ENCODE assay signal across 30 cellular contexts in the genomic region with DNA sequence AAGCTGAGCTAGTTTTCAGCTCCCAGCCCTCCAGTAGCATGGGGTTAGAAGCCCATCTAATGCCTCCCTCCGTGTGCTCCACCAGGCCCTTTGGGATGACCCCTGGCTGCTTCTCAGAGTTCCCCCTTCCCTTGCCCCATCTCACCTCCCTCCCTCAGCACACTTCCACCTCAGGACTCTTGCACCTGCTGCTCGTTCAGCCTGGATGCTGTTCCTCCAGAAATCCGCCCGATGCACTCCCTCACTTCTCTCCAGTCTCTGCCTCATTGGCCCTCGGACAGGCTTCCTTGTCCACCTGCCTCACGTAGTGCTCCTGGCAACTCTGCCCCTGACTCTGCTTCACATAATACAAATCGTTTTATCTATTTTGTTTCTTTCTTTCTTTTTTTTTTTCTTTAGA. TPM values are rescaled to one million over a fixed set of nuclear protein-coding genes. Genes with fewer than 3 reads are reported as not detected.
A peak's percentile ranks its signal among the peaks of the same experiment; 100 is the strongest.
DNase-seq lines count a peak whose midpoint lies in the region; ATAC-seq lines count a peak whose summit lies in the region.
"Had no signal": no experiment of that assay in that cellular context is flagged by ENCODE, and none has a peak within 500 bp of the region (broad histone marks: within the 10 kb centered on the region; RNA-seq: fewer than 3 reads in every experiment).

No MANE protein-coding gene starts in this region.

- intact Hi-C loops in dendritic cell treated with granulocyte-macrophage colony-stimulating factor and Interleukin-4, amounts not matched to agents 40 ng/mL and 50 ng/mL, for 4 days (cut with micrococcal nuclease), result no loop called here
- intact Hi-C loops in aorta (cut with DNase I), result no loop called here

- WGBS in aorta, 2 donors, result 86 to 88% methylated on average over 7 of the region's 7 CpGs

- no peak for ATAC-seq in activated naive CD4-positive, alpha-beta T cell treated with anti-CD3 and anti-CD28 coated beads, Interleukin-2, amount 50 U/mL, for 72 hours
- no peak for ATAC-seq in aorta (ENCODE audit: low FRiP score)
- no peak for ATAC-seq in GM18867 (IDR thresholded peaks at IDR 0.05; ENCODE audit: unreplicated experiment)
- ATAC-seq: body of pancreas; naive thymus-derived CD4-positive, alpha-beta T cell had no signal

- peaks cover 0 to 19% of the 10 kb centered on the region in 2 donors for H3K36me3 Mint-ChIP-seq in activated naive CD4-positive, alpha-beta T cell treated with anti-CD3 and anti-CD28 coated beads, Interleukin-2, amount 50 U/mL, for 72 hours
- H3K36me3 Mint-ChIP-seq in activated CD4-positive, alpha-beta memory T cell treated with anti-CD3 and anti-CD28 coated beads, Interleukin-2, amount 10 ng/mL, durations not matched to agents 7 days and 5 days (ENCODE audit: low read depth), result peaks cover 24% of the 10 kb centered on the region
- peaks cover 98% of the 10 kb centered on the region for H3K36me3 Mint-ChIP-seq in dendritic cell treated with granulocyte-macrophage colony-stimulating factor and Interleukin-4, amounts not matched to agents 40 ng/mL and 50 ng/mL, for 4 days (ENCODE audit: low read depth)
- H3K36me3 Mint-ChIP-seq: mesothelial cell of epicardium had no signal

- no peak overlapping the region for H3K27ac ChIP-seq in aorta (ENCODE audit: low read depth in 1 of 2, low read length in 2 of 2)
- H3K27ac ChIP-seq: BLaER1, body of pancreas, dorsolateral prefrontal cortex, left ventricle myocardium inferior, Peyer's patch had no signal

- CTCF ChIA-PET in activated CD4-positive, alpha-beta memory T cell treated with anti-CD3 and anti-CD28 coated beads, Interleukin-2, amount 10 ng/mL, durations not matched to agents 7 days and 5 days (lab: Charles Lee), result interaction anchor here (3.7 to 19.8 kb wide), 4 partner anchors 12 to 176 kb away, joined by 22 to 786 read pairs (median 227); a partner anchor contains a TSS

- H3K27ac Mint-ChIP-seq in activated naive CD4-positive, alpha-beta T cell treated with anti-CD3 and anti-CD28 coated beads, Interleukin-2, amount 50 U/mL, for 72 hours, result peak overlapping the region; percentile 91 to 98
- peak overlapping the region; percentile 44 for H3K27ac Mint-ChIP-seq in activated CD4-positive, alpha-beta memory T cell treated with anti-CD3 and anti-CD28 coated beads, Interleukin-2, amount 10 ng/mL, durations not matched to agents 7 days and 5 days
- H3K27ac Mint-ChIP-seq in dendritic cell treated with granulocyte-macrophage colony-stimulating factor and Interleukin-4, amounts not matched to agents 40 ng/mL and 50 ng/mL, for 4 days, result peak overlapping the region; percentile 66
- H3K27ac Mint-ChIP-seq: mesothelial cell of epicardium had no signal

- POLR2A ChIA-PET in activated CD4-positive, alpha-beta memory T cell treated with anti-CD3 and anti-CD28 coated beads, Interleukin-2, amount 10 ng/mL, durations not matched to agents 7 days and 5 days (lab: Charles Lee), result interaction anchor here (4.4 to 18.6 kb wide), 2 partner anchors 17 to 144 kb away, joined by 86 to 557 read pairs; a partner anchor contains a TSS

- H3K36me3 ChIP-seq in aorta (ENCODE audit: control insufficient read depth in 1 of 2, insufficient read depth in 2 of 2, low read length in 1 of 2), result no peaks in the 10 kb centered on the region
- H3K36me3 ChIP-seq: BLaER1, left ventricle myocardium inferior, Peyer's patch had no signal

- no peaks in the 10 kb centered on the region for H3K9me3 ChIP-seq in aorta (ENCODE audit: control insufficient read depth, low read length)
- H3K9me3 ChIP-seq: body of pancreas, Peyer's patch, upper lobe of left lung had no signal

- H3K4me1 Mint-ChIP-seq in activated CD4-positive, alpha-beta memory T cell treated with anti-CD3 and anti-CD28 coated beads, Interleukin-2, amount 10 ng/mL, durations not matched to agents 7 days and 5 days, result peaks cover 52% of the 10 kb centered on the region
- H3K4me1 Mint-ChIP-seq in dendritic cell treated with granulocyte-macrophage colony-stimulating factor and Interleukin-4, amounts not matched to agents 40 ng/mL and 50 ng/mL, for 4 days (ENCODE audit: low read depth), result peaks cover 71% of the 10 kb centered on the region
- H3K4me1 Mint-ChIP-seq: mesothelial cell of epicardium had no signal

- H3K4me3 Mint-ChIP-seq in activated CD4-positive, alpha-beta memory T cell treated with anti-CD3 and anti-CD28 coated beads, Interleukin-2, amount 10 ng/mL, durations not matched to agents 7 days and 5 days, result no peak overlapping the region
- H3K4me3 Mint-ChIP-seq in dendritic cell treated with granulocyte-macrophage colony-stimulating factor and Interleukin-4, amounts not matched to agents 40 ng/mL and 50 ng/mL, for 4 days, result no peak overlapping the region
- H3K4me3 Mint-ChIP-seq: mesothelial cell of epicardium; naive thymus-derived CD4-positive, alpha-beta T cell had no signal

- H3K4me1 ChIP-seq in aorta (ENCODE audit: control insufficient read depth in 1 of 2, insufficient read depth in 2 of 2, low read length in 2 of 2), result no peaks in the 10 kb centered on the region
- H3K4me1 ChIP-seq: body of pancreas, Caco-2, left ventricle myocardium inferior, Peyer's patch had no signal

- no peak for DNase-seq in activated naive CD4-positive, alpha-beta T cell treated with anti-CD3 and anti-CD28 coated beads, Interleukin-2, amount 50 U/mL, for 72 hours (ENCODE audit: low spot score in 2 of 2)
- no peak for DNase-seq in activated naive CD4-positive, alpha-beta T cell (lab: John Stamatoyannopoulos, UW)
- DNase-seq in activated CD4-positive, alpha-beta memory T cell treated with anti-CD3 and anti-CD28 coated beads, Interleukin-2, amount 10 ng/mL, durations not matched to agents 7 days and 5 days, result no peak
- DNase-seq in aorta (peak; percentile 28 to 33), RPMI8226 (no peak)
- DNase-seq: activated CD4-positive, CD25-positive, alpha-beta regulatory T cell; body of pancreas; Caco-2; cerebellar nuclear complex; DMS79 treated with DMSO at 0.1 percent for 48 hours; dorsolateral prefrontal cortex; KG1; left ventricle myocardium inferior; MM.1S; naive thymus-derived CD4-positive, alpha-beta T cell; NCI-H1417; NCI-H2081 treated with DMSO at 0.1 percent for 48 hours; NCI-H345; NCI-H748 treated with DMSO at 0.1 percent for 48 hours; occipital lobe; Peyer's patch; SIG-M5; stimulated activated CD4-positive, alpha-beta T cell treated with anti-CD3 and anti-CD28 coated beads, Interleukin-2, amount 100 ng/mL, for 24 hours; upper lobe of left lung had no signal

- H3K27me3 Mint-ChIP-seq in activated CD4-positive, alpha-beta memory T cell treated with anti-CD3 and anti-CD28 coated beads, Interleukin-2, amount 10 ng/mL, durations not matched to agents 7 days and 5 days, result no peaks in the 10 kb centered on the region
- H3K27me3 Mint-ChIP-seq in dendritic cell treated with granulocyte-macrophage colony-stimulating factor and Interleukin-4, amounts not matched to agents 40 ng/mL and 50 ng/mL, for 4 days, result no peaks in the 10 kb centered on the region
- H3K27me3 Mint-ChIP-seq: naive thymus-derived CD4-positive, alpha-beta T cell had no signal

- no peaks in the 10 kb centered on the region for H3K27me3 ChIP-seq in aorta (ENCODE audit: control insufficient read depth in 1 of 2, insufficient read depth in 2 of 2, low read length in 1 of 2)
- H3K27me3 ChIP-seq: BLaER1, body of pancreas, dorsolateral prefrontal cortex, Peyer's patch, upper lobe of left lung had no signal

- H3K4me3 ChIP-seq in aorta (ENCODE audit: low read length in 2 of 2), result no peak overlapping the region
- H3K4me3 ChIP-seq: BLaER1, body of pancreas, dorsolateral prefrontal cortex, left ventricle myocardium inferior, Peyer's patch, smooth muscle cell, upper lobe of left lung had no signal

- peaks cover 0 to 4% of the 10 kb centered on the region in 2 donors for H3K9me3 Mint-ChIP-seq in activated naive CD4-positive, alpha-beta T cell treated with anti-CD3 and anti-CD28 coated beads, Interleukin-2, amount 50 U/mL, for 72 hours
- peaks cover 11% of the 10 kb centered on the region for H3K9me3 Mint-ChIP-seq in activated CD4-positive, alpha-beta memory T cell treated with anti-CD3 and anti-CD28 coated beads, Interleukin-2, amount 10 ng/mL, durations not matched to agents 7 days and 5 days
- H3K9me3 Mint-ChIP-seq in dendritic cell treated with granulocyte-macrophage colony-stimulating factor and Interleukin-4, amounts not matched to agents 40 ng/mL and 50 ng/mL, for 4 days, result no peaks in the 10 kb centered on the region

RNA-seq across cellular contexts. Expression of a gene that starts 26.8 kb away (rescaled TPM):
- total RNA-seq in activated naive CD4-positive, alpha-beta T cell treated with anti-CD3 and anti-CD28 coated beads, Interleukin-2, amount 50 U/mL, for 72 hours, result 1 to 10 TPM; 1.3 to 2.4 TPM
- 1 to 10 TPM; 4.7 to 4.9 TPM for total RNA-seq in activated CD4-positive, alpha-beta memory T cell treated with anti-CD3 and anti-CD28 coated beads, Interleukin-2, amount 10 ng/mL, durations not matched to agents 7 days and 5 days
- 10 to 100 TPM; 19.9 to 33.9 TPM for total RNA-seq in aorta
- polyA plus RNA-seq in aorta, result 10 to 100 TPM in 1 of 2 donors, 1 to 10 TPM in 1; 2.2 to 12.9 TPM
- total RNA-seq: Caco-2, endothelial cell of umbilical vein, mesothelial cell of epicardium, smooth muscle cell had no signal
- polyA plus RNA-seq: endothelial cell of umbilical vein, smooth muscle cell had no signal

RNA-seq across cellular contexts. Expression of a gene that starts 46.2 kb away (rescaled TPM):
- total RNA-seq in activated naive CD4-positive, alpha-beta T cell treated with anti-CD3 and anti-CD28 coated beads, Interleukin-2, amount 50 U/mL, for 72 hours, result 100 to 1,000 TPM; 129 to 139 TPM
- total RNA-seq in activated CD4-positive, alpha-beta memory T cell treated with anti-CD3 and anti-CD28 coated beads, Interleukin-2, amount 10 ng/mL, durations not matched to agents 7 days and 5 days, result 100 to 1,000 TPM; 131 TPM
- 100 to 1,000 TPM; 171 to 180 TPM for total RNA-seq in aorta
- polyA plus RNA-seq in aorta, result 100 to 1,000 TPM; 152 to 193 TPM

Comparison
In these comparisons a context has a peak if more than half of its experiments do, and no peak if none do; other contexts are left out.
1. DNase-seq: peak in aorta (2 of 2); none in activated naive CD4-positive, alpha-beta T cell treated with anti-CD3 and anti-CD28 coated beads, Interleukin-2, amount 50 U/mL, for 72 hours (0 of 2), activated naive CD4-positive, alpha-beta T cell (0 of 4), activated CD4-positive, alpha-beta memory T cell treated with anti-CD3 and anti-CD28 coated beads, Interleukin-2, amount 10 ng/mL, durations not matched to agents 7 days and 5 days (single experiment) and RPMI8226 (single experiment).
2. H3K27ac Mint-ChIP-seq: peak in every context shown above with its lines; median percentile 94 in activated naive CD4-positive, alpha-beta T cell treated with anti-CD3 and anti-CD28 coated beads, Interleukin-2, amount 50 U/mL, for 72 hours; 66 in dendritic cell treated with granulocyte-macrophage colony-stimulating factor and Interleukin-4, amounts not matched to agents 40 ng/mL and 50 ng/mL, for 4 days; 44 in activated CD4-positive, alpha-beta memory T cell treated with anti-CD3 and anti-CD28 coated beads, Interleukin-2, amount 10 ng/mL, durations not matched to agents 7 days and 5 days.